In genomic region chr6:105936972-105937371, GRCh38 we compare ENCODE assay signal across 35 cellular contexts.
"Had no signal": no experiment of that assay in that cellular context is flagged by ENCODE, and none has a peak within 500 bp of the region (broad histone marks: within the 10 kb centered on the region; RNA-seq: fewer than 3 reads in every experiment).

No MANE protein-coding gene starts in this region.

- H3K4me3 Mint-ChIP-seq: activated CD8-positive, alpha-beta T cell treated with anti-CD3 and anti-CD28 coated beads for 36 hours; activated naive CD8-positive, alpha-beta T cell; activated T-cell treated with anti-CD3 and anti-CD28 coated beads, Interleukin-2, amount 50 U/mL, for 4 hours; activated T-helper 17 cell treated with anti-CD3 and anti-CD28 coated beads, Interleukin-2, amount 50 U/mL, for 72 hours; effector memory CD8-positive, alpha-beta T cell; T-helper 1 cell treated with Interleukin-12 subunit alpha and Interleukin-12 subunit beta and Interleukin-4 antibody, amounts not matched to agents 30 μg/mL and 1 μg/mL, for 36 hours; T-helper 2 cell treated with Interferon-gamma antibody and Interleukin-4, amounts not matched to agents 5 μg/mL and 100 μg/mL, for 36 hours; WTC11 had no signal

- H3K27me3 Mint-ChIP-seq: effector memory CD8-positive, alpha-beta T cell had no signal

- FAIRE-seq: astrocyte, colon, endometrium, endothelial cell of umbilical vein, frontal cortex had no signal

- ATAC-seq: activated CD8-positive, alpha-beta T cell treated with anti-CD3 and anti-CD28 coated beads for 36 hours; activated T-cell treated with anti-CD3 and anti-CD28 coated beads, Interleukin-2, amount 50 U/mL, for 4 hours; activated T-helper 17 cell treated with anti-CD3 and anti-CD28 coated beads, Interleukin-2, amount 50 U/mL, for 72 hours; effector memory CD8-positive, alpha-beta T cell; esophagus mucosa; WTC11 had no signal

- H3K27ac Mint-ChIP-seq: activated CD8-positive, alpha-beta T cell treated with anti-CD3 and anti-CD28 coated beads for 36 hours; activated naive CD8-positive, alpha-beta T cell; activated T-helper 17 cell treated with anti-CD3 and anti-CD28 coated beads, Interleukin-2, amount 50 U/mL, for 72 hours; effector memory CD8-positive, alpha-beta T cell; T-helper 1 cell treated with Interleukin-12 subunit alpha and Interleukin-12 subunit beta and Interleukin-4 antibody, amounts not matched to agents 30 μg/mL and 1 μg/mL, for 36 hours; T-helper 2 cell treated with Interferon-gamma antibody and Interleukin-4, amounts not matched to agents 5 μg/mL and 100 μg/mL, for 36 hours; WTC11 had no signal

- H3K4me1 Mint-ChIP-seq: WTC11 had no signal

- H3K36me3 Mint-ChIP-seq: activated naive CD8-positive, alpha-beta T cell; WTC11 had no signal

- H3K27ac ChIP-seq: brain microvascular endothelial cell, VCaP had no signal

- DNase-seq: activated CD4-positive, alpha-beta T cell treated with anti-CD3 and anti-CD28 coated beads for 1 hour; activated CD4-positive, alpha-beta T cell treated with anti-CD3 and anti-CD28 coated beads for 48 hours; activated CD4-positive, alpha-beta T cell treated with anti-CD3 and anti-CD28 coated beads, Interleukin-2, amount 50 U/mL, for 1 hour; activated CD4-positive, alpha-beta T cell treated with anti-CD3 and anti-CD28 coated beads, Interleukin-2, amount 50 U/mL, for 48 hours; activated CD8-positive, alpha-beta memory T cell treated with anti-CD3 and anti-CD28 coated beads for 24 hours; activated CD8-positive, alpha-beta T cell treated with anti-CD3 and anti-CD28 coated beads for 36 hours; activated effector memory CD4-positive, alpha-beta T cell treated with Interleukin-2 at 50 U/mL for 16 hours; activated gamma-delta T cell treated with Interleukin-2 at 50 U/mL for 16 hours; activated naive CD4-positive, alpha-beta T cell treated with anti-CD3 and anti-CD28 coated beads, Interleukin-2, amount 50 U/mL, for 16 hours; activated naive CD4-positive, alpha-beta T cell treated with Interleukin-2 at 50 U/mL for 16 hours; activated T-cell treated with anti-CD3 and anti-CD28 coated beads, Interleukin-2, amount 50 U/mL, for 4 hours; amniotic stem cell; anterior cingulate cortex; brain microvascular endothelial cell; caudate nucleus; cortex of kidney; dermis blood vessel endothelial cell; effector CD4-positive, alpha-beta T cell; effector memory CD8-positive, alpha-beta T cell; foreskin fibroblast; head of caudate nucleus; hippocampal formation; T1000 had no signal

- H3K9me3 Mint-ChIP-seq: activated CD8-positive, alpha-beta T cell treated with anti-CD3 and anti-CD28 coated beads for 36 hours; activated T-cell treated with anti-CD3 and anti-CD28 coated beads, Interleukin-2, amount 50 U/mL, for 4 hours; activated T-helper 17 cell treated with anti-CD3 and anti-CD28 coated beads, Interleukin-2, amount 50 U/mL, for 72 hours; effector memory CD8-positive, alpha-beta T cell; T-helper 2 cell treated with Interferon-gamma antibody and Interleukin-4, amounts not matched to agents 5 μg/mL and 100 μg/mL, for 36 hours had no signal

- H3K27me3 ChIP-seq: brain microvascular endothelial cell had no signal

- H3K36me3 ChIP-seq: brain microvascular endothelial cell had no signal
